In genomic region chr1:37989381-37989930, GRCh38 we compare ENCODE assay signal across 1 cellular context.
TF ChIP-seq lines count a peak whose summit lies in the region.

No MANE protein-coding gene starts in this region.

TF ChIP-seq in liver, 16 proteins besides CTCF, POLR2A, EP300 and RAD21 (continued from another document):
- TF ChIP-seq REST (IDR thresholded peaks at IDR 0.05), result no peak
- no peak for TF ChIP-seq FOXA1 (IDR thresholded peaks at IDR 0.05)
- TF ChIP-seq YY1 (IDR thresholded peaks at IDR 0.05), result no peak
- TF ChIP-seq RXRA (IDR thresholded peaks at IDR 0.05), result no peak
- TF ChIP-seq NR2F2 (IDR thresholded peaks at IDR 0.05), result no peak
- TF ChIP-seq EGR1 (IDR thresholded peaks at IDR 0.05; ENCODE audit: low read depth in 2 of 2), result no peak
- TF ChIP-seq HNF4A (conservative IDR thresholded peaks at IDR 0.05), result no peak
